ENCODE assay signal across 9 cellular contexts in the genomic region with DNA sequence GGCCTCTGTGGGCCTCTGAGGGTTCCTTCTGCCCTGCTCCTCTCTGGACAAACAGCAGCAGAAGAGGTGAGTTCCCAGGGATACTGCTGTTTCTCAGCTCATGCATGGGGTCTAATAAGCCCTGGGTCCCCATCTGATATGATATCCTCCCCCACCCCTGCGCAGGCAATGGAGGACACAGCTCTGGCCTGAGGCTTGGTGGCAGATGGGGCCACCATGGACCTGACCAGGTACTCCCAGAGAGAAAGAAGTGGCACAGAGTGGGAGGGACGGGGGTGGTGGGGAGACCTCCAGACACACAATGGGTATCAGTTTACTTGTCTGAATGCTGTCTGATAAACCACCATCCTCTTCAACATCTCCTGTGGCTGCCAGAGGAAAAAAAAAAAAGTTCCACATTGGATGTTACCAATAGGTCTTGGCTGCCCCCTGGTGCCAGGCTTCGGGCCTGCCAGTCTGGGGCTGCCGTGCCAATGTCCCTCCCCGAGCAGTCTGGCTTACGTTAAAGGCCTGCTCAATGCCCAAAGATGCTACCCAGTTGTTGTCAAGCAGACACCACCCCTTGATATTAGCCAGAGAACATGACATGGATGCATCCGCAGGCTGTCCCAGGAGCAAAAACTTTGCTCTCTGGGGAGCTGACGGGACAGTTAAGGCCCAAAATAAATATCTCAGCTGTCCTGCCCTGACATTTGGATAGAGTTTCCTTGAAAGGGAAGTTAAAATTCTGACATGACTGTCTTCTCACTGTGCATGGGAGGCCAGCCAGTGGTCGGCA. TPM values are rescaled to one million over a fixed set of nuclear protein-coding genes. Genes with fewer than 3 reads are reported as not detected.
A peak's percentile ranks its signal among the peaks of the same experiment; 100 is the strongest.
DNase-seq lines count a peak whose midpoint lies in the region; ATAC-seq, FAIRE-seq and TF ChIP-seq lines count a peak whose summit lies in the region.
"Had no signal": no experiment of that assay in that cellular context is flagged by ENCODE, and none has a peak within 500 bp of the region (broad histone marks: within the 10 kb centered on the region; RNA-seq: fewer than 3 reads in every experiment).

No MANE protein-coding gene starts in this region.

- no peak overlapping the region for H2AK5ac ChIP-seq in H9 (ENCODE audit: insufficient read length, low read length)

- H3K27me3 ChIP-seq in H9 (ENCODE audit: insufficient read depth, low read length) (no peaks in the 10 kb centered on the region), adrenal gland (no peaks in the 10 kb centered on the region), sigmoid colon (no peaks in the 10 kb centered on the region)

- no peak overlapping the region for H2BK120ac ChIP-seq in H9 (ENCODE audit: low read depth, low read length, poor library complexity, severe bottlenecking)

- H2BK12ac ChIP-seq in H9 (ENCODE audit: insufficient read length, low read depth, low read length), result no peak overlapping the region

- TF ChIP-seq EP300 in sigmoid colon (IDR thresholded peaks at IDR 0.05), result peak in 1 of 4 donors; percentile 74

- FAIRE-seq in D721Med (lab: Jason Lieb, UNC), result no peak

- H2BK20ac ChIP-seq in H9 (ENCODE audit: low read depth, low read length, poor library complexity, severe bottlenecking), result no peak overlapping the region

- TF ChIP-seq CTCF in D721Med (IDR thresholded peaks at IDR 0.05; ENCODE audit: insufficient read depth, missing control alignments) (peak; percentile 95), H9 (conservative IDR thresholded peaks at IDR 0.05) (peak; percentile 97), adrenal gland (IDR thresholded peaks at IDR 0.05) (peak; percentile 85 to 96 (median 94)), sigmoid colon (IDR thresholded peaks at IDR 0.05) (peak; percentile 68 to 87 (median 76))

- no peak overlapping the region for H3K56ac ChIP-seq in H9 (ENCODE audit: insufficient read length, low read depth, low read length)

- no peak overlapping the region for H3K23ac ChIP-seq in H9 (ENCODE audit: insufficient read length, low read depth, low read length)

- H3K27ac Mint-ChIP-seq in H9, result no peak overlapping the region

- DNase-seq in D721Med (ENCODE audit: insufficient read length, low spot score) (peak; percentile 89), H9 (peak; percentile 72), NCI-H1436 treated with DMSO at 0.1 percent for 48 hours (lab: John Stamatoyannopoulos, UW) (peak; percentile 31), T-helper 1 cell (peak; percentile 47 to 72 (median 58)), adrenal gland (peak; percentile 80 to 95 (median 88)), left ventricle myocardium superior (peak; percentile 91), sigmoid colon (peak; percentile 91)

- no peaks in the 10 kb centered on the region for H3K36me3 ChIP-seq in adrenal gland (replicated peaks in 1 of 2)
- no peaks in the 10 kb centered on the region for H3K36me3 ChIP-seq in sigmoid colon

- H3K4me2 ChIP-seq in H9 (ENCODE audit: insufficient read depth, insufficient read length, low read length), result no peak overlapping the region

- H2BK5ac ChIP-seq in H9 (ENCODE audit: insufficient read length, low read length), result no peak overlapping the region

- no peaks in the 10 kb centered on the region for H3K36me3 Mint-ChIP-seq in H9 (ENCODE audit: insufficient read depth in 1 of 3, low read depth in 3 of 3)

- WGBS in H9 (ENCODE audit: extremely low coverage, insufficient read length, low lambda C conversion rate), result no CpG with 5 or more reads among the region's 9 CpGs
- WGBS in adrenal gland, 4 donors, result 27 to 40% (median 35%) methylated on average over 8 to 9 of the region's 9 CpGs
- 40 to 46% methylated on average over 9 of the region's 9 CpGs for WGBS in sigmoid colon, 2 donors

- H3K27ac ChIP-seq in H9 (ENCODE audit: insufficient read length, low read depth, low read length) (no peak overlapping the region), adrenal gland (no peak overlapping the region), sigmoid colon (peak overlapping the region in 2 of 4 donors; percentile 42 to 52)

- H3K4me3 Mint-ChIP-seq in H9, result no peak overlapping the region

- H3K4me1 ChIP-seq in H9 (ENCODE audit: insufficient read depth, low read length) (no peaks in the 10 kb centered on the region), adrenal gland (replicated peaks in 1 of 2) (peaks cover 0 to 14% of the 10 kb centered on the region in 2 donors), sigmoid colon (peaks cover 0 to 21% (median 16%) of the 10 kb centered on the region in 4 donors)

- peaks cover 0 to 5% of the 10 kb centered on the region in 2 experiments; a peak in 2 of 4 replicates for H3K4me1 Mint-ChIP-seq in H9

- H3K18ac ChIP-seq in H9 (ENCODE audit: insufficient read length, low read depth, low read length), result no peak overlapping the region

- no peak overlapping the region for H3T11ph ChIP-seq in H9 (ENCODE audit: low read length)

- no peaks in the 10 kb centered on the region for H4K20me1 ChIP-seq in H9 (ENCODE audit: control insufficient read depth, insufficient read depth, insufficient read length)

- no peak overlapping the region for H4K91ac ChIP-seq in H9 (ENCODE audit: insufficient read length, low read depth, low read length)

- no peaks in the 10 kb centered on the region for H3K79me1 ChIP-seq in H9 (ENCODE audit: insufficient read depth, low read depth, low read length, poor library complexity, severe bottlenecking)

- H3K14ac ChIP-seq in H9 (ENCODE audit: insufficient read depth, low read length), result no peak overlapping the region

- ATAC-seq in left ventricle myocardium superior, result peak; percentile 79
- no peak for ATAC-seq in GM18519 (IDR thresholded peaks at IDR 0.05; ENCODE audit: low FRiP score, unreplicated experiment)

- no peak overlapping the region for H2AFZ ChIP-seq in H9 (ENCODE audit: low read length)

- no peak for TF ChIP-seq POLR2A in adrenal gland (IDR thresholded peaks at IDR 0.05)
- no peak for TF ChIP-seq POLR2A in sigmoid colon (IDR thresholded peaks at IDR 0.05)

- no peak overlapping the region for H4K5ac ChIP-seq in H9 (ENCODE audit: insufficient read length, low read depth, low read length)

- no peak overlapping the region for H4K8ac ChIP-seq in H9 (replicated peaks; ENCODE audit: insufficient read length, low read depth, low read length)

- no peak overlapping the region for H3K4ac ChIP-seq in H9 (ENCODE audit: low read depth, low read length)

- H3K9ac ChIP-seq in H9 (ENCODE audit: extremely low read depth, insufficient read length, low read length), result no peak overlapping the region

- H3K4me3 ChIP-seq in adrenal gland (no peak overlapping the region), sigmoid colon (no peak overlapping the region)

- H3K9me3 ChIP-seq in H9 (ENCODE audit: control insufficient read depth, low read depth, low read length) (no peaks in the 10 kb centered on the region), adrenal gland (replicated peaks in 1 of 3) (no peaks in the 10 kb centered on the region), sigmoid colon (no peaks in the 10 kb centered on the region)

- H3K79me2 ChIP-seq in H9 (ENCODE audit: insufficient read depth, low read length), result no peaks in the 10 kb centered on the region

- no peaks in the 10 kb centered on the region for H3K23me2 ChIP-seq in H9 (ENCODE audit: insufficient read length, low read depth, low read length, poor library complexity, severe bottlenecking)

- H2BK15ac ChIP-seq in H9 (ENCODE audit: low read depth, low read length), result no peak overlapping the region

- no peaks in the 10 kb centered on the region for H3K9me3 Mint-ChIP-seq in H9

- intact Hi-C loops in adrenal gland (cut with DNase I) (loop anchor here (2.0 to 10.0 kb wide), 3 partner anchors 117 to 280 kb away; a partner anchor contains a TSS), left ventricle myocardium superior (cut with micrococcal nuclease) (no loop called here), sigmoid colon (cut with DNase I) (loop anchor here (1.0 to 10.0 kb wide), 2 partner anchors 120 to 270 kb away; no protein-coding TSS in a partner anchor)

- peaks cover 18% of the 10 kb centered on the region for H3K27me3 Mint-ChIP-seq in H9 (ENCODE audit: low read depth)

RNA-seq across cellular contexts. Expression of a gene that starts 27.9 kb away (rescaled TPM):
- total RNA-seq in H9 (2021) (2.4 and 3.2 TPM in 2 replicates), adrenal gland (10 to 100 TPM in 3 of 8 donors, 1 to 10 TPM in 2, under 1 TPM in 2, not detected in 1; 0.43 to 17.8 (median 1.9) TPM), left ventricle myocardium superior (2.1 TPM), sigmoid colon (1 to 10 TPM; 1.8 to 9.7 (median 3.9) TPM)
- polyA plus RNA-seq in adrenal gland (100 to 1,000 TPM in 1 of 3 donors, 10 to 100 TPM in 1, 1 to 10 TPM in 1; 4.0 to 216 (median 34.7) TPM), sigmoid colon (1 to 10 TPM in 2 of 3 donors, under 1 TPM in 1; 0.23 to 4.2 (median 2.6) TPM)

RNA-seq across cellular contexts. Expression of a gene that starts 39.7 kb away (rescaled TPM):
- 1.0 and 1.5 TPM in 2 replicates for total RNA-seq in H9 (2021)
- 1 to 10 TPM in 2 of 8 donors, under 1 TPM in 4, not detected in 2; 0.14 to 2.6 (median 0.85) TPM for total RNA-seq in adrenal gland
- polyA plus RNA-seq in adrenal gland, result 1 to 10 TPM in 1 of 3 donors, under 1 TPM in 2; 0.48 to 2.7 (median 0.68) TPM
- total RNA-seq in left ventricle myocardium superior, result 1.3 TPM
- total RNA-seq in sigmoid colon, result 1 to 10 TPM; 1.2 to 2.5 (median 1.6) TPM
- 100 to 1,000 TPM in 2 of 3 donors, 10 to 100 TPM in 1; 83.3 to 152 (median 114) TPM for polyA plus RNA-seq in sigmoid colon
- total RNA-seq: T-helper 2 cell treated with Interferon-gamma antibody and Interleukin-4, amounts not matched to agents 100 ng/mL and 5 ng/mL, for 36 hours had no signal

RNA-seq across cellular contexts. Expression of a gene that starts 42.5 kb away (rescaled TPM):
- total RNA-seq in H9 (2021), result 0.35 and 0.86 TPM in 2 replicates
- total RNA-seq in adrenal gland, result not detected
- polyA plus RNA-seq in adrenal gland, result not detected
- not detected for total RNA-seq in left ventricle myocardium superior
- total RNA-seq in sigmoid colon, result under 1 TPM in 1 of 4 donors, not detected in 3; under 0.01 TPM
- under 1 TPM in 1 of 3 donors, not detected in 2; under 0.01 TPM for polyA plus RNA-seq in sigmoid colon
- total RNA-seq: T-helper 2 cell treated with Interferon-gamma antibody and Interleukin-4, amounts not matched to agents 100 ng/mL and 5 ng/mL, for 36 hours had no signal

Comparison
In these comparisons a context has a peak if more than half of its experiments do, and no peak if none do; other contexts are left out.
1. DNase-seq: peak in every context shown above with its lines; median percentile 91 in left ventricle myocardium superior; 91 in sigmoid colon; 89 in D721Med; 88 in adrenal gland; 72 in H9; 58 in T-helper 1 cell; 31 in NCI-H1436 treated with DMSO at 0.1 percent for 48 hours.